ENCODE assay signal across 8 cellular contexts in genomic region chr19:40055832-40056504, GRCh38. TPM values are rescaled to one million over a fixed set of nuclear protein-coding genes. Genes with fewer than 3 reads are reported as not detected.
DNase-seq lines count a peak whose midpoint lies in the region; ATAC-seq and TF ChIP-seq lines count a peak whose summit lies in the region.

TSS of gene ZNF780B (minus strand) at chr19:40056231. CDS start at chr19:40050332, 5,899 bp downstream.

- H3K9me3 Mint-ChIP-seq in activated T-helper 17 cell treated with anti-CD3 and anti-CD28 coated beads, Interleukin-2, amount 50 U/mL, for 72 hours, result peaks cover 9% of the 10 kb centered on the region
- peaks cover 92% of the 10 kb centered on the region for H3K9me3 Mint-ChIP-seq in nephron progenitor cell
- H3K9me3 Mint-ChIP-seq in stimulated activated naive CD8-positive, alpha-beta T cell treated with anti-CD3 and anti-CD28 coated beads, Interleukin-15, Interleukin-2, amounts not matched to agents 100 ng/mL and 50 ng/mL, for 24 hours, result peaks cover 16% of the 10 kb centered on the region

- DNase-seq in COLO829 (ENCODE audit: low spot score) (peak; percentile 53), KG1 (lab: John Stamatoyannopoulos, UW) (peak; percentile 55), RPMI8226 (peak; percentile 59), fibroblast of villous mesenchyme (ENCODE audit: low read depth) (peak; percentile 41), nephron progenitor cell (peak; percentile 44)

- peak within 1 kb of the TSS; percentile 97 for H3K4me3 Mint-ChIP-seq in activated T-helper 17 cell treated with anti-CD3 and anti-CD28 coated beads, Interleukin-2, amount 50 U/mL, for 72 hours
- peak within 1 kb of the TSS; percentile 99 for H3K4me3 Mint-ChIP-seq in nephron progenitor cell
- peak within 1 kb of the TSS; percentile 97 for H3K4me3 Mint-ChIP-seq in stimulated activated naive CD8-positive, alpha-beta T cell treated with anti-CD3 and anti-CD28 coated beads, Interleukin-15, Interleukin-2, amounts not matched to agents 100 ng/mL and 50 ng/mL, for 24 hours

- no peak for TF ChIP-seq CTCF in fibroblast of villous mesenchyme (IDR thresholded peaks at IDR 0.05; ENCODE audit: insufficient read depth, low read depth, low read length)
- TF ChIP-seq CTCF in nephron progenitor cell (IDR thresholded peaks at IDR 0.05), result no peak

- peaks cover 6% of the 10 kb centered on the region for H3K27me3 Mint-ChIP-seq in activated T-helper 17 cell treated with anti-CD3 and anti-CD28 coated beads, Interleukin-2, amount 50 U/mL, for 72 hours
- peaks cover 4% of the 10 kb centered on the region for H3K27me3 Mint-ChIP-seq in nephron progenitor cell (ENCODE audit: low read depth, poor library complexity)
- peaks cover 7% of the 10 kb centered on the region for H3K27me3 Mint-ChIP-seq in stimulated activated naive CD8-positive, alpha-beta T cell treated with anti-CD3 and anti-CD28 coated beads, Interleukin-15, Interleukin-2, amounts not matched to agents 100 ng/mL and 50 ng/mL, for 24 hours

- H3K27ac Mint-ChIP-seq in activated T-helper 17 cell treated with anti-CD3 and anti-CD28 coated beads, Interleukin-2, amount 50 U/mL, for 72 hours, result peak within 1 kb of the TSS; percentile 93
- H3K27ac Mint-ChIP-seq in nephron progenitor cell, result peak within 1 kb of the TSS; percentile 95
- peak within 1 kb of the TSS; percentile 92 for H3K27ac Mint-ChIP-seq in stimulated activated naive CD8-positive, alpha-beta T cell treated with anti-CD3 and anti-CD28 coated beads, Interleukin-15, Interleukin-2, amounts not matched to agents 100 ng/mL and 50 ng/mL, for 24 hours

- peak within 1 kb of the TSS; percentile 90 for H3K4me3 ChIP-seq in fibroblast of villous mesenchyme (ENCODE audit: low read depth, low read length)

- peak; percentile 87 for ATAC-seq in GM21447 (IDR thresholded peaks at IDR 0.05; ENCODE audit: unreplicated experiment)
- peak; percentile 90 for ATAC-seq in activated T-helper 17 cell treated with anti-CD3 and anti-CD28 coated beads, Interleukin-2, amount 50 U/mL, for 72 hours (replicated peaks)

- peaks cover 21% of the 10 kb centered on the region for H3K4me1 Mint-ChIP-seq in activated T-helper 17 cell treated with anti-CD3 and anti-CD28 coated beads, Interleukin-2, amount 50 U/mL, for 72 hours
- H3K4me1 Mint-ChIP-seq in nephron progenitor cell, result peaks cover 21% of the 10 kb centered on the region
- peaks cover 43% of the 10 kb centered on the region for H3K4me1 Mint-ChIP-seq in stimulated activated naive CD8-positive, alpha-beta T cell treated with anti-CD3 and anti-CD28 coated beads, Interleukin-15, Interleukin-2, amounts not matched to agents 100 ng/mL and 50 ng/mL, for 24 hours (ENCODE audit: low read depth)

- H3K36me3 Mint-ChIP-seq in activated T-helper 17 cell treated with anti-CD3 and anti-CD28 coated beads, Interleukin-2, amount 50 U/mL, for 72 hours (ENCODE audit: low read depth), result no peaks in the 10 kb centered on the region
- H3K36me3 Mint-ChIP-seq in nephron progenitor cell (ENCODE audit: low read depth), result peaks cover 71% of the 10 kb centered on the region
- H3K36me3 Mint-ChIP-seq in stimulated activated naive CD8-positive, alpha-beta T cell treated with anti-CD3 and anti-CD28 coated beads, Interleukin-15, Interleukin-2, amounts not matched to agents 100 ng/mL and 50 ng/mL, for 24 hours (ENCODE audit: low read depth), result peaks cover 32% of the 10 kb centered on the region

RNA-seq across cellular contexts. Expression of gene ZNF780B, which starts in this region (rescaled TPM):
- 10 to 100 TPM; 12.1 to 20.9 TPM for total RNA-seq in activated T-helper 17 cell treated with anti-CD3 and anti-CD28 coated beads, Interleukin-2, amount 50 U/mL, for 72 hours
- 12.9 and 13.4 TPM in 2 replicates for total RNA-seq in fibroblast of villous mesenchyme

Comparison
In these comparisons a context has a peak if more than half of its experiments do, and no peak if none do; other contexts are left out.
1. Peak in every context shown above with its lines: DNase-seq, ATAC-seq and H3K4me3 ChIP-seq.